In the genomic region with DNA sequence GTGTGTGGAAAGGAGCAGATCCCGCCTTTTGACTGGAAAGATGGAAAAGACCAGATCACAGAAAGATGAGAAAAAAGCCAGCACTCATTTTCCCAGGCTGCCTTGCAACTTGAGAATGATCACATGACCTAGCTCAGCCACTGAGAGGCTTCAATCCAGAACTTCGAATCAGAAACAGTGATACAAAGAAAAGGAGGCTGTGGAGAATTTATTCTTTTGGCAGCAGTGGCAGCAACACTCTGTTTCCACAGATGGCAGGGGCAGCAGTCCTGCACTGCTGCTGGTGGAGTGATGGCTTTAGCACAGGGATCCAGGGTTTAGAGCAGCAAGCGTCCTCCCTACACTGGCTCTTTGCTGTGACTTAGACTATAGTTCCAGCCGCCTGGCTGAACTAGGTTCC, we compare ENCODE assay signal across 27 cellular contexts.
DNase-seq lines count a peak whose midpoint lies in the region; ATAC-seq and TF ChIP-seq lines count a peak whose summit lies in the region.
"Had no signal": no experiment of that assay in that cellular context is flagged by ENCODE, and none has a peak within 500 bp of the region (broad histone marks: within the 10 kb centered on the region; RNA-seq: fewer than 3 reads in every experiment).

No MANE protein-coding gene starts in this region.

- H3K9ac ChIP-seq in HCT116 (ENCODE audit: low read length): no peak overlapping the region
- no peak overlapping the region for H3K9ac ChIP-seq in SK-N-SH
- H3K9ac ChIP-seq in endodermal cell (ENCODE audit: extremely low read depth, low read length, poor library complexity, severe bottlenecking): no peak overlapping the region
- H3K9ac ChIP-seq in neural progenitor cell: no peak overlapping the region
- H3K9ac ChIP-seq: BLaER1 had no signal

- H3F3A ChIP-seq in SK-N-SH (replicated peaks; ENCODE audit: insufficient read depth) (no peaks in the 10 kb centered on the region), neural progenitor cell (ENCODE audit: low read depth) (peaks cover 12% of the 10 kb centered on the region)

- H3K27ac ChIP-seq in HCT116 (ENCODE audit: low read depth, low read length): no peak overlapping the region
- H3K27ac ChIP-seq in SK-N-SH (ENCODE audit: low read depth in 2 of 2, low read length in 1 of 2): no peak overlapping the region
- H3K27ac ChIP-seq in endodermal cell (ENCODE audit: low read depth, low read length): no peak overlapping the region
- H3K27ac ChIP-seq in neural progenitor cell: no peak overlapping the region
- H3K27ac ChIP-seq: A549, BLaER1, epithelial cell of prostate, heart right ventricle, HL-60, skin epidermis had no signal

- no peaks in the 10 kb centered on the region for H3K9me2 ChIP-seq in HCT116 (ENCODE audit: insufficient read depth)
- no peaks in the 10 kb centered on the region for H3K9me2 ChIP-seq in SK-N-SH

- TF ChIP-seq POLR2A in HCT116 (IDR thresholded peaks at IDR 0.05; ENCODE audit: borderline replicate concordance, extremely low read depth, insufficient read depth, insufficient read length): no peak

- H3K4me2 ChIP-seq in HCT116 (ENCODE audit: low read length): no peak overlapping the region
- H3K4me2 ChIP-seq in SK-N-SH: no peak overlapping the region
- no peak overlapping the region for H3K4me2 ChIP-seq in neural progenitor cell
- H3K4me2 ChIP-seq: A549, BLaER1 had no signal

- DNase-seq in HCT116 (ENCODE audit: low read depth, low spot score): no peak
- DNase-seq in SK-N-SH: no peak
- DNase-seq in endodermal cell: no peak
- DNase-seq in neural progenitor cell (ENCODE audit: low spot score): no peak
- DNase-seq in posterior vena cava (ENCODE audit: low spot score): no peak
- no peak for DNase-seq in DMS79 (lab: John Stamatoyannopoulos, UW)
- DNase-seq: activated CD4-positive, alpha-beta memory T cell treated with anti-CD3 and anti-CD28 coated beads for 36 hours; COR-L47; DND-41; H9; heart right ventricle; left ventricle myocardium superior; NCI-H1105 treated with DMSO at 0.1 percent for 48 hours; NCI-H2081; nephron progenitor cell; stimulated activated CD4-positive, alpha-beta T cell treated with anti-CD3 and anti-CD28 coated beads, Interleukin-1b, Interleukin-23, amount 100 ng/mL, for 48 hours had no signal

- H2AFZ ChIP-seq in HCT116 (ENCODE audit: low read depth, low read length, poor library complexity, severe bottlenecking) (peak overlapping the region; percentile 13), SK-N-SH (ENCODE audit: low read depth) (no peak overlapping the region), neural progenitor cell (replicated peaks) (peak overlapping the region; percentile 53)

- TF ChIP-seq RAD21 in HCT116 (IDR thresholded peaks at IDR 0.05; ENCODE audit: low read depth) (no peak), SK-N-SH (IDR thresholded peaks at IDR 0.05; ENCODE audit: low read length) (no peak)

- peaks cover 24% of the 10 kb centered on the region for H3K9me3 Mint-ChIP-seq in endodermal cell
- H3K9me3 Mint-ChIP-seq in neural progenitor cell: peaks cover 2% of the 10 kb centered on the region
- H3K9me3 Mint-ChIP-seq: activated CD4-positive, alpha-beta memory T cell treated with anti-CD3 and anti-CD28 coated beads for 36 hours; activated T-helper 2 cell treated with anti-CD3 and anti-CD28 coated beads, Interferon-gamma antibody, Interleukin-2, Interleukin-4, amounts not matched to agents 10 μg/mL and 5 μg/mL and 100 μg/mL, durations not matched to agents 14 hours and 24 hours and 36 hours; central memory CD8-positive, alpha-beta T cell; H9; nephron progenitor cell had no signal

- H3K79me2 ChIP-seq in HCT116 (ENCODE audit: insufficient read depth, low read length) (no peaks in the 10 kb centered on the region), SK-N-SH (ENCODE audit: insufficient read depth) (no peaks in the 10 kb centered on the region), neural progenitor cell (ENCODE audit: low read depth) (no peaks in the 10 kb centered on the region)

- H3K9me3 ChIP-seq in HCT116 (ENCODE audit: control insufficient read depth in 1 of 2, insufficient read depth in 1 of 2, low read depth in 1 of 2, low read length in 2 of 2) (no peaks in the 10 kb centered on the region), SK-N-SH (no peaks in the 10 kb centered on the region), endodermal cell (ENCODE audit: control insufficient read depth, low read length) (peaks cover 49% of the 10 kb centered on the region), neural progenitor cell (ENCODE audit: low read depth) (no peaks in the 10 kb centered on the region)
- H3K9me3 ChIP-seq: A549, BLaER1, heart right ventricle had no signal

- H3K4me1 Mint-ChIP-seq in endodermal cell (no peaks in the 10 kb centered on the region), neural progenitor cell (peaks cover 14% of the 10 kb centered on the region)
- H3K4me1 Mint-ChIP-seq: central memory CD8-positive, alpha-beta T cell; H9; nephron progenitor cell had no signal

- intact Hi-C loops in HCT116 (cut with micrococcal nuclease) (no loop called here), posterior vena cava (cut with DNase I) (no loop called here)

- POLR2A ChIA-PET in HCT116 (lab: Charles Lee) (no interaction called here), SK-N-SH (lab: Yijun Ruan, JAX) (no interaction called here)

- H3K27me3 ChIP-seq in HCT116 (ENCODE audit: insufficient read depth, low read length) (no peaks in the 10 kb centered on the region), SK-N-SH (ENCODE audit: insufficient read depth) (no peaks in the 10 kb centered on the region), endodermal cell (ENCODE audit: control insufficient read depth, insufficient read depth, low read length, poor library complexity, severe bottlenecking) (no peaks in the 10 kb centered on the region), neural progenitor cell (no peaks in the 10 kb centered on the region)
- H3K27me3 ChIP-seq: BLaER1, heart right ventricle had no signal

- no peak for TF ChIP-seq CTCF in HCT116 (IDR thresholded peaks at IDR 0.05 in 2 of 3, conservative IDR thresholded peaks at IDR 0.05 in 1 of 3; ENCODE audit: borderline replicate concordance in 1 of 3, insufficient read depth in 1 of 3, low read depth in 2 of 3, low read length in 2 of 3)
- no peak for TF ChIP-seq CTCF in SK-N-SH (IDR thresholded peaks at IDR 0.05)
- TF ChIP-seq CTCF in endodermal cell (conservative IDR thresholded peaks at IDR 0.05): no peak
- no peak for TF ChIP-seq CTCF in neural progenitor cell (IDR thresholded peaks at IDR 0.05)

- no peak for TF ChIP-seq EP300 in SK-N-SH (IDR thresholded peaks at IDR 0.05; ENCODE audit: borderline replicate concordance in 1 of 2, low read depth in 1 of 2, low read length in 1 of 2)

- H4K20me1 ChIP-seq in HCT116 (ENCODE audit: insufficient read depth) (no peaks in the 10 kb centered on the region), SK-N-SH (ENCODE audit: insufficient read depth) (no peaks in the 10 kb centered on the region), neural progenitor cell (ENCODE audit: low read depth) (no peaks in the 10 kb centered on the region)
- H4K20me1 ChIP-seq: BLaER1 had no signal

- H3K27ac Mint-ChIP-seq in endodermal cell: no peak overlapping the region
- H3K27ac Mint-ChIP-seq in neural progenitor cell: no peak overlapping the region
- H3K27ac Mint-ChIP-seq: activated CD4-positive, alpha-beta memory T cell treated with anti-CD3 and anti-CD28 coated beads for 36 hours; activated naive CD8-positive, alpha-beta T cell; activated T-helper 2 cell treated with anti-CD3 and anti-CD28 coated beads, Interferon-gamma antibody, Interleukin-2, Interleukin-4, amounts not matched to agents 10 μg/mL and 5 μg/mL and 100 μg/mL, durations not matched to agents 14 hours and 24 hours and 36 hours; H9; nephron progenitor cell had no signal

- H3K36me3 Mint-ChIP-seq in endodermal cell (ENCODE audit: low read depth) (no peaks in the 10 kb centered on the region), neural progenitor cell (no peaks in the 10 kb centered on the region)
- H3K36me3 Mint-ChIP-seq: activated CD4-positive, alpha-beta memory T cell treated with anti-CD3 and anti-CD28 coated beads for 36 hours; activated naive CD8-positive, alpha-beta T cell had no signal

- H3K4me1 ChIP-seq in HCT116 (ENCODE audit: control insufficient read depth in 1 of 2, insufficient read depth in 2 of 2, low read length in 2 of 2): peaks cover 6 to 22% of the 10 kb centered on the region in 2 experiments
- peaks cover 4 to 5% of the 10 kb centered on the region in 2 experiments; a peak in 1 of 4 replicates for H3K4me1 ChIP-seq in SK-N-SH (ENCODE audit: control insufficient read depth in 1 of 2, insufficient read depth in 2 of 2, low read depth in 1 of 2, low read length in 1 of 2)
- no peaks in the 10 kb centered on the region for H3K4me1 ChIP-seq in endodermal cell (ENCODE audit: control insufficient read depth, insufficient read depth, low read length)
- peaks cover 26% of the 10 kb centered on the region for H3K4me1 ChIP-seq in neural progenitor cell
- H3K4me1 ChIP-seq: BLaER1 had no signal

- H3K4me3 ChIP-seq in HCT116 (replicated peaks in 1 of 2; ENCODE audit: low read depth in 1 of 2, low read length in 2 of 2): no peak overlapping the region
- no peak overlapping the region for H3K4me3 ChIP-seq in SK-N-SH (ENCODE audit: low read depth in 2 of 2, low read length in 1 of 2)
- peak overlapping the region; percentile 72 for H3K4me3 ChIP-seq in endodermal cell (ENCODE audit: low read length)
- no peak overlapping the region for H3K4me3 ChIP-seq in neural progenitor cell
- H3K4me3 ChIP-seq: A549, BLaER1, GM12878, heart right ventricle, skin epidermis had no signal

- RAD21 ChIA-PET in HCT116 (lab: Charles Lee; ENCODE audit: low non-redundant PET in 1 of 2, low total read pairs in 2 of 2, uncharacterized antibody in 2 of 2, unreplicated experiment in 2 of 2): no interaction called here

- H3K4me3 Mint-ChIP-seq in endodermal cell (no peak overlapping the region), neural progenitor cell (no peak overlapping the region)
- H3K4me3 Mint-ChIP-seq: activated CD4-positive, alpha-beta memory T cell treated with anti-CD3 and anti-CD28 coated beads for 36 hours; activated naive CD8-positive, alpha-beta T cell; central memory CD8-positive, alpha-beta T cell; H9; nephron progenitor cell had no signal

- ATAC-seq in HCT116 (no peak), HG03139 (IDR thresholded peaks at IDR 0.05; ENCODE audit: unreplicated experiment) (no peak), HG03565 (IDR thresholded peaks at IDR 0.05; ENCODE audit: unreplicated experiment) (no peak)
- ATAC-seq: A549, GM12878, heart right ventricle, left ventricle myocardium superior had no signal

- H3K36me3 ChIP-seq in HCT116 (ENCODE audit: control insufficient read depth in 1 of 2, insufficient read depth in 2 of 2, low read length in 2 of 2) (no peaks in the 10 kb centered on the region), SK-N-SH (replicated peaks in 1 of 2; ENCODE audit: control insufficient read depth in 1 of 2, insufficient read depth in 2 of 2, low read length in 1 of 2) (no peaks in the 10 kb centered on the region), endodermal cell (ENCODE audit: control insufficient read depth, insufficient read depth, low read length) (no peaks in the 10 kb centered on the region), neural progenitor cell (no peaks in the 10 kb centered on the region)
- H3K36me3 ChIP-seq: BLaER1, heart right ventricle had no signal

- WGBS in SK-N-SH (ENCODE audit: low lambda C conversion rate): 78% methylated on average over 4 of the region's 4 CpGs
- WGBS in endodermal cell (ENCODE audit: insufficient coverage in 1 of 2, insufficient read length in 1 of 2), 2 experiments: 88 to 92% methylated on average over 4 of the region's 4 CpGs

- CTCF ChIA-PET in HCT116 (lab: Charles Lee): no interaction called here
- CTCF ChIA-PET in SK-N-SH (lab: Yijun Ruan, JAX): no interaction called here

- H3K27me3 Mint-ChIP-seq in endodermal cell (ENCODE audit: insufficient read depth) (no peaks in the 10 kb centered on the region), neural progenitor cell (ENCODE audit: insufficient read depth, low read depth) (peaks cover 4% of the 10 kb centered on the region)
- H3K27me3 Mint-ChIP-seq: activated naive CD8-positive, alpha-beta T cell had no signal

- BruUV-seq in HCT116 (replicated peaks; lab: Mats Ljungman, UMichigan): no TSS peak
